1 cellular context compared by ENCODE assay signal in the genomic region with DNA sequence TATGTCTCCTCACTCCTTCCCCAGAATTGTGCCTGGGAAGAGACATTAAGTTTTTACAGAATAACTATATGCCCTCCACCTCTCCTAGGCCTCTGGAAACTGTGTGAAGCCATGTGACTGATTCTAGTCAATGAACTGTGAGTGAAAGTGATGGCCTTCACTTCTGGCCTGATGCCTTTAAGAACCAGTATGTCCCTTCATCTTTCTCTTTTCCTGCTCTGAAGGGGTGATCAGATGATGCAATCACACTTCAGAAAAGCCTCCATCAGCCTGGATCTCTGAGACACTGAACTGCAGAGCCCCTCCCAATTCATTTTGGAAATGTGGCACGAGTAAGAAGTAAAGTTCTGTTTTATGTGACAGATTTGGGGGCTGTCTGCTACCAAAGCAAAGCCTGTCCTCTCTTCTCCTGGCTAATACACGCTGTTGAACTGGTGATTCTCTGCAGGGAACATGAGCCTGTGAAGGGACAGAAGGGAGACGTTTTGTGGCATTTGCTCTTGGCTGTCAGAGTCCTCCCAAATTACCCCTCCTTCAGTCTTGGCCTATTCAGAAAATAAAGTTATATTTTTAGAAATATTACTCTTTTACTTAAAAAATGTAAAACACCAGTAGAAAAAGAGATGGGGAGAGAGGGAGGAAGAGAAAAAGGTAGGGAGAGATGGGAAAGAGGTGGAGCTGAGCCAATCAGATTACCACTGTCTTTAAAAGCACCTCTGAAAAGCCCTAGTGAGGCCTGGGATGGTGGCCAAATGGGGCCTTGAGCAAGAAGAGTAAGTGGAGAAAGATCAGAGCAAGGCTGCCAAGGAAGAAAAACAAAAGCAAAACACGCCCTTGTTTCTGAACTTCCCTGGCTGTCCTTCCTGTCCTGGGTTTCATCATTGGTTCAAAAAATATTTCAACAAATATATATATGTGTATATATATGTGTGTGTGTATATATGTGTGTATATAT.
TF ChIP-seq lines count a peak whose summit lies in the region.

No MANE protein-coding gene starts in this region.

TF ChIP-seq in GM23338, 12 proteins besides CTCF, POLR2A, EP300 and RAD21 (continued from another document):
- TF ChIP-seq, protein P1, sequence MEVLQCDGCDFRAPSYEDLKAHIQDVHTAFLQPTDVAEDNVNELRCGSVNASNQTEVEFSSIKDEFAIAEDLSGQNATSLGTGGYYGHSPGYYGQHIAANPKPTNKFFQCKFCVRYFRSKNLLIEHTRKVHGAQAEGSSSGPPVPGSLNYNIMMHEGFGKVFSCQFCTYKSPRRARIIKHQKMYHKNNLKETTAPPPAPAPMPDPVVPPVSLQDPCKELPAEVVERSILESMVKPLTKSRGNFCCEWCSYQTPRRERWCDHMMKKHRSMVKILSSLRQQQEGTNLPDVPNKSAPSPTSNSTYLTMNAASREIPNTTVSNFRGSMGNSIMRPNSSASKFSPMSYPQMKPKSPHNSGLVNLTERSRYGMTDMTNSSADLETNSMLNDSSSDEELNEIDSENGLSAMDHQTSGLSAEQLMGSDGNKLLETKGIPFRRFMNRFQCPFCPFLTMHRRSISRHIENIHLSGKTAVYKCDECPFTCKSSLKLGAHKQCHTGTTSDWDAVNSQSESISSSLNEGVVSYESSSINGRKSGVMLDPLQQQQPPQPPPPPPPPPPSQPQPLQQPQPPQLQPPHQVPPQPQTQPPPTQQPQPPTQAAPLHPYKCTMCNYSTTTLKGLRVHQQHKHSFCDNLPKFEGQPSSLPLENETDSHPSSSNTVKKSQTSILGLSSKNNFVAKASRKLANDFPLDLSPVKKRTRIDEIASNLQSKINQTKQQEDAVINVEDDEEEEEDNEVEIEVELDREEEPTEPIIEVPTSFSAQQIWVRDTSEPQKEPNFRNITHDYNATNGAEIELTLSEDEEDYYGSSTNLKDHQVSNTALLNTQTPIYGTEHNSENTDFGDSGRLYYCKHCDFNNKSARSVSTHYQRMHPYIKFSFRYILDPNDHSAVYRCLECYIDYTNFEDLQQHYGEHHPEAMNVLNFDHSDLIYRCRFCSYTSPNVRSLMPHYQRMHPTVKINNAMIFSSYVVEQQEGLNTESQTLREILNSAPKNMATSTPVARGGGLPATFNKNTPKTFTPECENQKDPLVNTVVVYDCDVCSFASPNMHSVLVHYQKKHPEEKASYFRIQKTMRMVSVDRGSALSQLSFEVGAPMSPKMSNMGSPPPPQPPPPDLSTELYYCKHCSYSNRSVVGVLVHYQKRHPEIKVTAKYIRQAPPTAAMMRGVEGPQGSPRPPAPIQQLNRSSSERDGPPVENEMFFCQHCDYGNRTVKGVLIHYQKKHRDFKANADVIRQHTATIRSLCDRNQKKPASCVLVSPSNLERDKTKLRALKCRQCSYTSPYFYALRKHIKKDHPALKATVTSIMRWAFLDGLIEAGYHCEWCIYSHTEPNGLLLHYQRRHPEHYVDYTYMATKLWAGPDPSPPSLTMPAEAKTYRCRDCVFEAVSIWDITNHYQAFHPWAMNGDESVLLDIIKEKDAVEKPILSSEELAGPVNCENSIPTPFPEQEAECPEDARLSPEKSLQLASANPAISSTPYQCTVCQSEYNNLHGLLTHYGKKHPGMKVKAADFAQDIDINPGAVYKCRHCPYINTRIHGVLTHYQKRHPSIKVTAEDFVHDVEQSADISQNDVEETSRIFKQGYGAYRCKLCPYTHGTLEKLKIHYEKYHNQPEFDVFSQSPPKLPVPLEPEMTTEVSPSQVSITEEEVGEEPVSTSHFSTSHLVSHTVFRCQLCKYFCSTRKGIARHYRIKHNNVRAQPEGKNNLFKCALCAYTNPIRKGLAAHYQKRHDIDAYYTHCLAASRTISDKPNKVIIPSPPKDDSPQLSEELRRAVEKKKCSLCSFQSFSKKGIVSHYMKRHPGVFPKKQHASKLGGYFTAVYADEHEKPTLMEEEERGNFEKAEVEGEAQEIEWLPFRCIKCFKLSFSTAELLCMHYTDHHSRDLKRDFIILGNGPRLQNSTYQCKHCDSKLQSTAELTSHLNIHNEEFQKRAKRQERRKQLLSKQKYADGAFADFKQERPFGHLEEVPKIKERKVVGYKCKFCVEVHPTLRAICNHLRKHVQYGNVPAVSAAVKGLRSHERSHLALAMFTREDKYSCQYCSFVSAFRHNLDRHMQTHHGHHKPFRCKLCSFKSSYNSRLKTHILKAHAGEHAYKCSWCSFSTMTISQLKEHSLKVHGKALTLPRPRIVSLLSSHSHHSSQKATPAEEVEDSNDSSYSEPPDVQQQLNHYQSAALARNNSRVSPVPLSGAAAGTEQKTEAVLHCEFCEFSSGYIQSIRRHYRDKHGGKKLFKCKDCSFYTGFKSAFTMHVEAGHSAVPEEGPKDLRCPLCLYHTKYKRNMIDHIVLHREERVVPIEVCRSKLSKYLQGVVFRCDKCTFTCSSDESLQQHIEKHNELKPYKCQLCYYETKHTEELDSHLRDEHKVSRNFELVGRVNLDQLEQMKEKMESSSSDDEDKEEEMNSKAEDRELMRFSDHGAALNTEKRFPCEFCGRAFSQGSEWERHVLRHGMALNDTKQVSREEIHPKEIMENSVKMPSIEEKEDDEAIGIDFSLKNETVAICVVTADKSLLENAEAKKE (CRISPR knock-in tag; IDR thresholded peaks at IDR 0.05) = no peak
- no peak for TF ChIP-seq ZNF114 (CRISPR knock-in tag; IDR thresholded peaks at IDR 0.05)
- no peak for TF ChIP-seq ZNF331 (CRISPR knock-in tag; IDR thresholded peaks at IDR 0.05; ENCODE audit: low read depth)
- TF ChIP-seq, protein P2, sequence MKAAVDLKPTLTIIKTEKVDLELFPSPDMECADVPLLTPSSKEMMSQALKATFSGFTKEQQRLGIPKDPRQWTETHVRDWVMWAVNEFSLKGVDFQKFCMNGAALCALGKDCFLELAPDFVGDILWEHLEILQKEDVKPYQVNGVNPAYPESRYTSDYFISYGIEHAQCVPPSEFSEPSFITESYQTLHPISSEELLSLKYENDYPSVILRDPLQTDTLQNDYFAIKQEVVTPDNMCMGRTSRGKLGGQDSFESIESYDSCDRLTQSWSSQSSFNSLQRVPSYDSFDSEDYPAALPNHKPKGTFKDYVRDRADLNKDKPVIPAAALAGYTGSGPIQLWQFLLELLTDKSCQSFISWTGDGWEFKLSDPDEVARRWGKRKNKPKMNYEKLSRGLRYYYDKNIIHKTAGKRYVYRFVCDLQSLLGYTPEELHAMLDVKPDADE (IDR thresholded peaks at IDR 0.05) = no peak
- TF ChIP-seq, protein P3, sequence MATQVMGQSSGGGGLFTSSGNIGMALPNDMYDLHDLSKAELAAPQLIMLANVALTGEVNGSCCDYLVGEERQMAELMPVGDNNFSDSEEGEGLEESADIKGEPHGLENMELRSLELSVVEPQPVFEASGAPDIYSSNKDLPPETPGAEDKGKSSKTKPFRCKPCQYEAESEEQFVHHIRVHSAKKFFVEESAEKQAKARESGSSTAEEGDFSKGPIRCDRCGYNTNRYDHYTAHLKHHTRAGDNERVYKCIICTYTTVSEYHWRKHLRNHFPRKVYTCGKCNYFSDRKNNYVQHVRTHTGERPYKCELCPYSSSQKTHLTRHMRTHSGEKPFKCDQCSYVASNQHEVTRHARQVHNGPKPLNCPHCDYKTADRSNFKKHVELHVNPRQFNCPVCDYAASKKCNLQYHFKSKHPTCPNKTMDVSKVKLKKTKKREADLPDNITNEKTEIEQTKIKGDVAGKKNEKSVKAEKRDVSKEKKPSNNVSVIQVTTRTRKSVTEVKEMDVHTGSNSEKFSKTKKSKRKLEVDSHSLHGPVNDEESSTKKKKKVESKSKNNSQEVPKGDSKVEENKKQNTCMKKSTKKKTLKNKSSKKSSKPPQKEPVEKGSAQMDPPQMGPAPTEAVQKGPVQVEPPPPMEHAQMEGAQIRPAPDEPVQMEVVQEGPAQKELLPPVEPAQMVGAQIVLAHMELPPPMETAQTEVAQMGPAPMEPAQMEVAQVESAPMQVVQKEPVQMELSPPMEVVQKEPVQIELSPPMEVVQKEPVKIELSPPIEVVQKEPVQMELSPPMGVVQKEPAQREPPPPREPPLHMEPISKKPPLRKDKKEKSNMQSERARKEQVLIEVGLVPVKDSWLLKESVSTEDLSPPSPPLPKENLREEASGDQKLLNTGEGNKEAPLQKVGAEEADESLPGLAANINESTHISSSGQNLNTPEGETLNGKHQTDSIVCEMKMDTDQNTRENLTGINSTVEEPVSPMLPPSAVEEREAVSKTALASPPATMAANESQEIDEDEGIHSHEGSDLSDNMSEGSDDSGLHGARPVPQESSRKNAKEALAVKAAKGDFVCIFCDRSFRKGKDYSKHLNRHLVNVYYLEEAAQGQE (IDR thresholded peaks at IDR 0.05; ENCODE audit: unreplicated experiment) = no peak
- TF ChIP-seq STAT1 (IDR thresholded peaks at IDR 0.05; ENCODE audit: unreplicated experiment) = no peak
- TF ChIP-seq NANOG (IDR thresholded peaks at IDR 0.05; ENCODE audit: borderline replicate concordance) = no peak
- TF ChIP-seq POLR2AphosphoS5 (IDR thresholded peaks at IDR 0.05; ENCODE audit: low read depth) = no peak
